ENCODE assay signal across 1 cellular context in the genomic region with DNA sequence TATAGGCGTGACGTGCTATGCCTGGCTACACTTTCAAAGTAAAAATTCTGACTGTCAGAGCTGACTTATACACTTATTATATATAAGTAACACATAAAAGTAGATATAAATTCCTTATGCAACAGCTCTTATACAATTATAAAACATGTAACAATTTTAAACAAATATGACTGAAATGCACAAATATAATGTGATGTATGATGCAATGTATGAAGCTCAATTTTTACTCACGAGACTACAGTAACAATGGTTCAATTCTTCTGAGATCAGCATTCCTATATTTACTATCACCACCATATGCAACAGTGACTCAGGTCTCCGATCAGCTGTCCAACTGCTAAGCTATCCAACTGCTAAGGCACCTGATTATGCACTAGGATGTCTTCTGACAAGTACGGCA.
A peak's percentile ranks its signal among the peaks of the same experiment; 100 is the strongest.
TF ChIP-seq lines count a peak whose summit lies in the region.

No MANE protein-coding gene starts in this region.

TF ChIP-seq in K562, 482 proteins besides CTCF, POLR2A, EP300 and RAD21:
- 0 out of 2 replicates have a peak, but pooled peaks have one; percentile 29 for TF ChIP-seq RBFOX2 (IDR thresholded peaks at IDR 0.05; ENCODE audit: low read depth, low read length)
- TF ChIP-seq, protein P1, sequence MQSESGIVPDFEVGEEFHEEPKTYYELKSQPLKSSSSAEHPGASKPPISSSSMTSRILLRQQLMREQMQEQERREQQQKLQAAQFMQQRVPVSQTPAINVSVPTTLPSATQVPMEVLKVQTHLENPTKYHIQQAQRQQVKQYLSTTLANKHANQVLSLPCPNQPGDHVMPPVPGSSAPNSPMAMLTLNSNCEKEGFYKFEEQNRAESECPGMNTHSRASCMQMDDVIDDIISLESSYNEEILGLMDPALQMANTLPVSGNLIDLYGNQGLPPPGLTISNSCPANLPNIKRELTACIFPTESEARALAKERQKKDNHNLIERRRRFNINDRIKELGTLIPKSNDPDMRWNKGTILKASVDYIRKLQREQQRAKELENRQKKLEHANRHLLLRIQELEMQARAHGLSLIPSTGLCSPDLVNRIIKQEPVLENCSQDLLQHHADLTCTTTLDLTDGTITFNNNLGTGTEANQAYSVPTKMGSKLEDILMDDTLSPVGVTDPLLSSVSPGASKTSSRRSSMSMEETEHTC (IDR thresholded peaks at IDR 0.05) = no peak
- TF ChIP-seq CEBPG (CRISPR knock-in tag; IDR thresholded peaks at IDR 0.05) = no peak
- TF ChIP-seq CEBPG (tag; conservative IDR thresholded peaks at IDR 0.05 in 1 of 2, IDR thresholded peaks at IDR 0.05 in 1 of 2) = peak; percentile 23 to 58; a peak in 2 of 4 replicates
- TF ChIP-seq, protein P2, sequence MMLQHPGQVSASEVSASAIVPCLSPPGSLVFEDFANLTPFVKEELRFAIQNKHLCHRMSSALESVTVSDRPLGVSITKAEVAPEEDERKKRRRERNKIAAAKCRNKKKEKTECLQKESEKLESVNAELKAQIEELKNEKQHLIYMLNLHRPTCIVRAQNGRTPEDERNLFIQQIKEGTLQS (IDR thresholded peaks at IDR 0.05) = peak; percentile 55; the same call in 1 of the 2 replicates
- TF ChIP-seq, protein P2 (CRISPR knock-in tag; conservative IDR thresholded peaks at IDR 0.05) = no peak
- peak; percentile 27; the same call in 1 of the 2 replicates for TF ChIP-seq CEBPB (tag; IDR thresholded peaks at IDR 0.05)
